In the genomic region with DNA sequence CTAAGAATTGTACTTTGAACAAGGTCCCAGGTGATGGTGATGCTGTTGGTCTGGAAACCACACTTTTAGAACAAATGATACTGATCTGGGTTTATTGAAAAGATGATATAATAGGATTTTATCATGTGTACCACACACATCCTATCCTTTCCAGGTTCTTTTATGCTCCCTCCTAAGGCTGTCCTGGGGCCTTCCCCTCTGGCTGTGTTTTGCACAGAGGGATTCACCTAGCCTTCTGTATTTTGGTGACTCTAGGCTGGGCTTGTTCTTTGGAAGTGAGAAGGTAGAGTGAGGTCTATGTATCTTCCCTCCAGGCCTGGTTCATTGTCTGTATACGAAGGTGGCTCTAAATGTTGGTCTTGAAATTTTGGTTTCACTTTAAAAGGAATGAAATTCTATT, we compare ENCODE assay signal across 14 cellular contexts. TPM values are rescaled to one million over a fixed set of nuclear protein-coding genes. Genes with fewer than 3 reads are reported as not detected.
DNase-seq lines count a peak whose midpoint lies in the region; ATAC-seq, FAIRE-seq and TF ChIP-seq lines count a peak whose summit lies in the region.
"Had no signal": no experiment of that assay in that cellular context is flagged by ENCODE, and none has a peak within 500 bp of the region (broad histone marks: within the 10 kb centered on the region; RNA-seq: fewer than 3 reads in every experiment).

No MANE protein-coding gene starts in this region.

- in situ Hi-C loops in K562 (cut with MboI): no loop called here

- TF ChIP-seq CTCF in K562 (IDR thresholded peaks at IDR 0.05 in 2 of 3, conservative IDR thresholded peaks at IDR 0.05 in 1 of 3; ENCODE audit: insufficient read depth in 2 of 3, low read depth in 1 of 3, low read length in 3 of 3): no peak
- no peak for TF ChIP-seq CTCF in tibial artery (IDR thresholded peaks at IDR 0.05)

- no peaks in the 10 kb centered on the region for H3K9me1 ChIP-seq in K562 (ENCODE audit: control insufficient read depth, insufficient read depth, low read length)

- H3K4me1 ChIP-seq in K562 (replicated peaks in 1 of 2; ENCODE audit: control insufficient read depth in 2 of 2, insufficient read depth in 2 of 2, low read length in 2 of 2): peaks cover 0 to 5% of the 10 kb centered on the region in 2 experiments; a peak in 3 of 5 replicates
- H3K4me1 ChIP-seq in mucosa of stomach (ENCODE audit: control insufficient read depth, insufficient read depth, low read length): peaks cover 63% of the 10 kb centered on the region
- H3K4me1 ChIP-seq in tibial artery: peaks cover 0 to 60% (median 36%) of the 10 kb centered on the region in 4 donors

- H3K4me2 ChIP-seq in K562 (ENCODE audit: insufficient read depth, low read length): no peak overlapping the region

- no peak for TF ChIP-seq EP300 in K562 (IDR thresholded peaks at IDR 0.05; ENCODE audit: low read length)

- no peaks in the 10 kb centered on the region for H3K9me3 ChIP-seq in K562 (replicated peaks; ENCODE audit: control insufficient read depth, insufficient read depth, low read depth, low read length)
- H3K9me3 ChIP-seq in mucosa of stomach (ENCODE audit: control insufficient read depth, low read length): no peaks in the 10 kb centered on the region
- H3K9me3 ChIP-seq in tibial artery: no peaks in the 10 kb centered on the region
- H3K9me3 ChIP-seq: tibial nerve had no signal

- H3K27ac Mint-ChIP-seq in activated naive CD4-positive, alpha-beta T cell treated with anti-CD3 and anti-CD28 coated beads, Interleukin-2, amount 50 U/mL, for 24 hours: no peak overlapping the region
- H3K27ac Mint-ChIP-seq: activated naive CD4-positive, alpha-beta T cell treated with anti-CD3 and anti-CD28 coated beads, Interleukin-2, amount 50 U/mL, for 72 hours had no signal

- H4K20me1 ChIP-seq in K562 (replicated peaks; ENCODE audit: control insufficient read depth, insufficient read depth, low read length): no peaks in the 10 kb centered on the region

- peak overlapping the region; percentile 1 for H3K4me3 Mint-ChIP-seq in activated naive CD4-positive, alpha-beta T cell treated with anti-CD3 and anti-CD28 coated beads, Interleukin-2, amount 50 U/mL, for 24 hours

- WGBS in K562 (ENCODE audit: insufficient coverage, low coverage, missing lambda C conversion rate): 9% methylated on average over 1 of the region's 1 CpG

- TF ChIP-seq POLR2A in K562 (conservative IDR thresholded peaks at IDR 0.05): no peak

- H3K27ac ChIP-seq in K562 (ENCODE audit: extremely low read depth, low read depth, low read length): no peak overlapping the region
- peak overlapping the region; percentile 69 to 70 for H3K27ac ChIP-seq in tibial artery

- H3K27me3 Mint-ChIP-seq in activated naive CD4-positive, alpha-beta T cell treated with anti-CD3 and anti-CD28 coated beads, Interleukin-2, amount 50 U/mL, for 24 hours: no peaks in the 10 kb centered on the region

- no peak for FAIRE-seq in K562 (lab: Jason Lieb, UNC)

- no peak for DNase-seq in activated naive CD4-positive, alpha-beta T cell (lab: John Stamatoyannopoulos, UW)
- DNase-seq in K562 (ENCODE audit: extremely low read depth in 1 of 4, low spot score in 3 of 4) (no peak), tibial artery (no peak), COLO829 (ENCODE audit: low spot score) (no peak)
- DNase-seq in stimulated activated CD4-positive, alpha-beta T cell treated with anti-CD3 and anti-CD28 coated beads, Interleukin-12 subunit alpha, Interleukin-12 subunit beta, amount 100 ng/mL, for 4 hours: no peak
- DNase-seq: activated CD4-positive, alpha-beta T cell treated with anti-CD3 and anti-CD28 coated beads for 48 hours; GDM1; NCI-H748 treated with DMSO at 0.1 percent for 48 hours; posterior cingulate gyrus had no signal

- BruUV-seq in K562 (replicated peaks; lab: Mats Ljungman, UMichigan): no TSS peak

- intact Hi-C loops in K562 (cut with micrococcal nuclease) (no loop called here), tibial artery (cut with DNase I; ENCODE audit: low total_unique reads) (no loop called here)

- no peak overlapping the region for H3K9ac ChIP-seq in K562 (ENCODE audit: insufficient read depth in 1 of 2, low read depth in 2 of 2, low read length in 2 of 2)
- H3K9ac ChIP-seq in mucosa of stomach (ENCODE audit: low read length): peak overlapping the region; percentile 13

- H3K4me1 Mint-ChIP-seq in activated naive CD4-positive, alpha-beta T cell treated with anti-CD3 and anti-CD28 coated beads, Interleukin-2, amount 50 U/mL, for 24 hours: peaks cover 13% of the 10 kb centered on the region

- H3K4me3 ChIP-seq in K562 (no peak overlapping the region), mucosa of stomach (ENCODE audit: low read length) (no peak overlapping the region), tibial artery (peak overlapping the region; percentile 15 to 32)
- H3K4me3 ChIP-seq: tibial nerve had no signal

- POLR2A ChIA-PET in K562 (lab: Yijun Ruan, JAX): no interaction called here

- H3K27me3 ChIP-seq in K562 (ENCODE audit: control insufficient read depth in 2 of 2, insufficient read depth in 2 of 2, low read length in 2 of 2): no peaks in the 10 kb centered on the region
- H3K27me3 ChIP-seq in mucosa of stomach (ENCODE audit: control insufficient read depth, insufficient read depth, low read length): no peaks in the 10 kb centered on the region
- no peaks in the 10 kb centered on the region for H3K27me3 ChIP-seq in tibial artery
- H3K27me3 ChIP-seq: tibial nerve had no signal

- no peak for TF ChIP-seq RAD21 in K562 (CRISPR knock-in tag; conservative IDR thresholded peaks at IDR 0.05 in 1 of 2, IDR thresholded peaks at IDR 0.05 in 1 of 2)

- peak; percentile 37; the same call in 1 of the 3 replicates for ATAC-seq in K562
- ATAC-seq in HG03432 (IDR thresholded peaks at IDR 0.05; ENCODE audit: unreplicated experiment): no peak
- ATAC-seq: activated naive CD4-positive, alpha-beta T cell treated with anti-CD3 and anti-CD28 coated beads, Interleukin-2, amount 50 U/mL, for 72 hours had no signal

- H3K9me3 Mint-ChIP-seq in activated naive CD4-positive, alpha-beta T cell treated with anti-CD3 and anti-CD28 coated beads, Interleukin-2, amount 50 U/mL, for 24 hours: no peaks in the 10 kb centered on the region
- H3K9me3 Mint-ChIP-seq: activated naive CD4-positive, alpha-beta T cell treated with anti-CD3 and anti-CD28 coated beads, Interleukin-2, amount 50 U/mL, for 72 hours had no signal

- H3K79me2 ChIP-seq in K562 (ENCODE audit: control insufficient read depth, insufficient read depth, low read length): no peaks in the 10 kb centered on the region

- H3K36me3 ChIP-seq in K562 (ENCODE audit: control insufficient read depth, insufficient read depth, low read length) (no peaks in the 10 kb centered on the region), mucosa of stomach (ENCODE audit: control insufficient read depth, insufficient read depth, low read length) (peaks cover 4% of the 10 kb centered on the region), tibial artery (peaks cover 9 to 16% (median 13%) of the 10 kb centered on the region in 3 donors)

- CTCF ChIA-PET in K562 (lab: Yijun Ruan, JAX; ENCODE audit: low intra/inter-chr PET ratio): no interaction called here

- H2AFZ ChIP-seq in K562 (ENCODE audit: low read depth, low read length): no peak overlapping the region

- no peaks in the 10 kb centered on the region for H3K36me3 Mint-ChIP-seq in activated naive CD4-positive, alpha-beta T cell treated with anti-CD3 and anti-CD28 coated beads, Interleukin-2, amount 50 U/mL, for 24 hours
- H3K36me3 Mint-ChIP-seq: activated naive CD4-positive, alpha-beta T cell treated with anti-CD3 and anti-CD28 coated beads, Interleukin-2, amount 50 U/mL, for 72 hours had no signal

TF ChIP-seq in K562, 482 proteins besides CTCF, POLR2A, EP300 and RAD21:
- TF ChIP-seq NFXL1 (CRISPR knock-in tag; IDR thresholded peaks at IDR 0.05) (no peak), YBX1 (IDR thresholded peaks at IDR 0.05) (no peak), ARHGAP35 (IDR thresholded peaks at IDR 0.05; ENCODE audit: partially characterized antibody) (no peak), ZNF121 (CRISPR knock-in tag; conservative IDR thresholded peaks at IDR 0.05) (no peak), THRAP3 (IDR thresholded peaks at IDR 0.05; ENCODE audit: borderline replicate concordance) (no peak)
- TF ChIP-seq, protein P1, sequence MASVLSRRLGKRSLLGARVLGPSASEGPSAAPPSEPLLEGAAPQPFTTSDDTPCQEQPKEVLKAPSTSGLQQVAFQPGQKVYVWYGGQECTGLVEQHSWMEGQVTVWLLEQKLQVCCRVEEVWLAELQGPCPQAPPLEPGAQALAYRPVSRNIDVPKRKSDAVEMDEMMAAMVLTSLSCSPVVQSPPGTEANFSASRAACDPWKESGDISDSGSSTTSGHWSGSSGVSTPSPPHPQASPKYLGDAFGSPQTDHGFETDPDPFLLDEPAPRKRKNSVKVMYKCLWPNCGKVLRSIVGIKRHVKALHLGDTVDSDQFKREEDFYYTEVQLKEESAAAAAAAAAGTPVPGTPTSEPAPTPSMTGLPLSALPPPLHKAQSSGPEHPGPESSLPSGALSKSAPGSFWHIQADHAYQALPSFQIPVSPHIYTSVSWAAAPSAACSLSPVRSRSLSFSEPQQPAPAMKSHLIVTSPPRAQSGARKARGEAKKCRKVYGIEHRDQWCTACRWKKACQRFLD (CRISPR knock-in tag; IDR thresholded peaks at IDR 0.05): no peak

RNA-seq across cellular contexts. Expression of a gene that starts 12.7 kb away (rescaled TPM):
- 15.5 and 15.8 TPM in 2 replicates for total RNA-seq in K562 (2011; cell fraction: chromatin; rRNA removed; ENCODE audit: low replicate concordance)
- 8.4 and 9.0 TPM in 2 replicates for total RNA-seq in K562 (2011; cell fraction: nucleolus; rRNA removed)
- 12.1 and 16.6 TPM in 2 replicates for total RNA-seq in K562 (2011; cell fraction: nucleoplasm; rRNA removed)
- 7.5 and 10.9 TPM in 2 replicates for total RNA-seq in K562 (2014; rRNA removed)
- total RNA-seq in K562 (2014; rRNA removed; fragmentation: Illumina TruSeq; extraction: Trizol): 3.0 and 3.7 TPM in 2 replicates
- 2.9 and 3.4 TPM in 2 replicates for total RNA-seq in K562 (2015; rRNA removed; fragmentation: Illumina TruSeq; extraction: Trizol)
- total RNA-seq in K562 (2021): 11.8 and 12.7 TPM in 2 replicates
- 9.5 and 11.7 TPM in 2 replicates for polyA plus RNA-seq in K562 (2011; rRNA removed)
- polyA plus RNA-seq in K562 (2011; cell fraction: cytosol; rRNA removed): 9.1 and 15.4 TPM in 2 replicates
- polyA plus RNA-seq in K562 (2011; cell fraction: nucleus; rRNA removed): 7.3 and 16.5 TPM in 2 replicates
- polyA plus RNA-seq in K562 (2012): 16.0 and 34.4 TPM in 2 replicates
- polyA plus RNA-seq in K562 (2014; fragmentation: Illumina TruSeq; extraction: Trizol): 13.6 and 16.1 TPM in 2 replicates
- polyA plus RNA-seq in K562 (2014; fragmentation: Nextera tagmentation; extraction: Ambion mirVana): 10 to 100 TPM; 11.6 to 13.2 TPM
- polyA plus RNA-seq in K562 (2014; rRNA removed): 10.2 and 10.9 TPM in 2 replicates
- polyA minus RNA-seq in K562 (2011; rRNA and poly(A)+ RNA removed): 7.3 and 14.4 TPM in 2 replicates
- polyA minus RNA-seq in K562 (2011; cell fraction: cytosol; rRNA and poly(A)+ RNA removed): 5.4 and 8.7 TPM in 2 replicates
- polyA minus RNA-seq in K562 (2011; cell fraction: nucleus; rRNA and poly(A)+ RNA removed): 5.4 and 10.0 TPM in 2 replicates

Comparison
In these comparisons a context has a peak if more than half of its experiments do, and no peak if none do; other contexts are left out.
1. H3K4me3 ChIP-seq: peak in tibial artery (2 of 2); none in K562 (single experiment) and mucosa of stomach (single experiment).